ENCODE assay signal across 23 cellular contexts in genomic region chr13:33782631-33783030, GRCh38.
"Had no signal": no experiment of that assay in that cellular context is flagged by ENCODE, and none has a peak within 500 bp of the region (broad histone marks: within the 10 kb centered on the region; RNA-seq: fewer than 3 reads in every experiment).

No MANE protein-coding gene starts in this region.

- FAIRE-seq: bronchial epithelial cell, TTC549 had no signal

- H3K36me3 ChIP-seq: SJCRH30 had no signal

- H3K27ac ChIP-seq: SJCRH30, SK-N-MC had no signal

- ATAC-seq: activated naive CD8-positive, alpha-beta T cell treated with anti-CD3 and anti-CD28 coated beads, Interleukin-2, amount 50 U/mL, for 24 hours; activated T-cell treated with anti-CD3 and anti-CD28 coated beads, Interleukin-2, amount 50 U/mL, for 4 hours had no signal

- H3K4me3 ChIP-seq: SJCRH30, SK-N-MC had no signal

- DNase-seq: activated CD4-positive, alpha-beta memory T cell treated with anti-CD3 and anti-CD28 coated beads for 36 hours; activated CD4-positive, alpha-beta T cell treated with anti-CD3 and anti-CD28 coated beads, Interleukin-2, amount 50 U/mL, for 1 hour; activated CD8-positive, alpha-beta memory T cell treated with anti-CD3 and anti-CD28 coated beads, Interleukin-2, amount 50 U/mL, for 4 hours; activated effector memory CD4-positive, alpha-beta T cell treated with Interleukin-2 at 50 U/mL for 16 hours; activated naive CD4-positive, alpha-beta T cell treated with anti-CD3 and anti-CD28 coated beads, Interleukin-2, amount 10 ng/mL, durations not matched to agents 7 days and 5 days; activated naive CD8-positive, alpha-beta T cell treated with anti-CD3 and anti-CD28 coated beads, Interleukin-2, amount 50 U/mL, for 24 hours; activated T-cell treated with anti-CD3 and anti-CD28 coated beads for 4 hours; activated T-cell treated with anti-CD3 and anti-CD28 coated beads, Interleukin-2, amount 50 U/mL, for 4 hours; anterior cingulate cortex; KG1; MM.1S; MV-4-11; NCI-H1105; NCI-H1417 treated with DMSO at 0.1 percent for 48 hours; NCI-H187 treated with DMSO at 0.1 percent for 48 hours; NCI-H2171 treated with DMSO at 0.1 percent for 48 hours; NCI-H2227 treated with DMSO at 0.1 percent for 48 hours; NCI-H510A treated with DMSO at 0.1 percent for 48 hours; SHP77; SJCRH30 had no signal

- H3K27me3 ChIP-seq: SJCRH30 had no signal
